In genomic region chr5:61570767-61571166, GRCh38 we compare ENCODE assay signal across 3 cellular contexts.
"Had no signal": no experiment of that assay in that cellular context is flagged by ENCODE, and none has a peak within 500 bp of the region (broad histone marks: within the 10 kb centered on the region; RNA-seq: fewer than 3 reads in every experiment).

No MANE protein-coding gene starts in this region.

- ATAC-seq: GM12878 had no signal

- DNase-seq: GDM1, GF-D8 had no signal

- H3K4me3 ChIP-seq: GM12878 had no signal
